8 cellular contexts compared by ENCODE assay signal in genomic region chr7:135661311-135662122, GRCh38.
DNase-seq lines count a peak whose midpoint lies in the region; ATAC-seq and TF ChIP-seq lines count a peak whose summit lies in the region.

No MANE protein-coding gene starts in this region.

- no peak for DNase-seq in AG10803 (ENCODE audit: low read depth)
- DNase-seq in NCI-H748 treated with DMSO at 0.1 percent for 48 hours (lab: John Stamatoyannopoulos, UW): peak; percentile 74
- no peak for DNase-seq in choroid plexus epithelial cell (ENCODE audit: low read depth)
- DNase-seq in activated gamma-delta T cell treated with Interleukin-2 at 50 U/mL for 16 hours: no peak
- no peak for DNase-seq in stimulated activated CD4-positive, alpha-beta T cell treated with anti-CD3 and anti-CD28 coated beads, Interleukin-12 subunit alpha, Interleukin-12 subunit beta, amount 100 ng/mL, for 4 hours

- ATAC-seq in GM21529 (IDR thresholded peaks at IDR 0.05; ENCODE audit: unreplicated experiment): peak; percentile 11
- ATAC-seq in GM21515 (IDR thresholded peaks at IDR 0.05; ENCODE audit: unreplicated experiment): no peak

- peak overlapping the region; percentile 89 to 91 for H3K27ac ChIP-seq in mucosa of rectum (ENCODE audit: low read depth in 2 of 2, low read length in 2 of 2)

- H3K36me3 ChIP-seq in mucosa of rectum (ENCODE audit: control insufficient read depth in 2 of 2, insufficient read depth in 2 of 2, low read length in 2 of 2): no peaks in the 10 kb centered on the region

- H3K4me3 ChIP-seq in AG10803 (ENCODE audit: low read length): peak overlapping the region; percentile 61
- peak overlapping the region; percentile 99 for H3K4me3 ChIP-seq in choroid plexus epithelial cell (ENCODE audit: low read depth, low read length)
- peak overlapping the region; percentile 92 to 96 for H3K4me3 ChIP-seq in mucosa of rectum (ENCODE audit: low read length in 2 of 2)

- peaks cover 8 to 9% of the 10 kb centered on the region in 2 donors for H3K4me1 ChIP-seq in mucosa of rectum (ENCODE audit: control insufficient read depth in 2 of 2, insufficient read depth in 2 of 2, low read length in 2 of 2)

- no peak for TF ChIP-seq CTCF in AG10803 (conservative IDR thresholded peaks at IDR 0.05; ENCODE audit: low read length)
- no peak for TF ChIP-seq CTCF in choroid plexus epithelial cell (conservative IDR thresholded peaks at IDR 0.05; ENCODE audit: low read depth, low read length)

- no peaks in the 10 kb centered on the region for H3K9me3 ChIP-seq in mucosa of rectum (ENCODE audit: control insufficient read depth in 2 of 2, low read length in 2 of 2)

- H3K27me3 ChIP-seq in mucosa of rectum (ENCODE audit: control insufficient read depth in 2 of 2, insufficient read depth in 2 of 2, low read length in 2 of 2): no peaks in the 10 kb centered on the region

- peak overlapping the region; percentile 80 to 95 for H3K9ac ChIP-seq in mucosa of rectum (ENCODE audit: low read depth in 1 of 2, low read length in 2 of 2)
